Comparison of ENCODE assay signal across 20 cellular contexts in the genomic region with DNA sequence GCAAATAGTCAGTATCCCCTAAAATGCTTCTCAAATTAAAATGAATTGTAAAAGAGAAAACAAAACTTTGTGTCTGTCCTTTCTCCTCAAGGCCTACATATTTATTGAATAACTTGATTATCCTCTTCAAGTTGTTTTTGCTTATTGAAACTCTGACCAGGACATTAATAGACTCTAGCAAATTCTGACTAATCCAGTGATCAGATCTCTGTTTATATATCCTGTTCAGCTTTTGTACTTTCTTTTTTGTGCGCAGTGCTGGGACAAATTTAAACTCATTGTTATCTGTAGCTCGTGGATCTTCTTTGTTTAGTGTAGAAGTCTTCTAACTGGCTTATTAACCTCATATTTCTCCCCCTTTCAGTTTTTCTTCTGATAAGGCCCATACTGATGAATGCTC.
A peak's percentile ranks its signal among the peaks of the same experiment; 100 is the strongest.
DNase-seq lines count a peak whose midpoint lies in the region; ATAC-seq and TF ChIP-seq lines count a peak whose summit lies in the region.
"Had no signal": no experiment of that assay in that cellular context is flagged by ENCODE, and none has a peak within 500 bp of the region (broad histone marks: within the 10 kb centered on the region; RNA-seq: fewer than 3 reads in every experiment).

No MANE protein-coding gene starts in this region.

- POLR2A ChIA-PET in AG04450 (lab: Yijun Ruan, JAX): no interaction called here

- CTCF ChIA-PET in AG04450 (lab: Charles Lee): interaction anchor here (1.7 to 3.5 kb wide), 7 partner anchors 62 to 913 kb away, joined by 4 to 15 read pairs (median 7); no protein-coding TSS in a partner anchor

- DNase-seq in AG04450 (ENCODE audit: low read depth, low spot score) (no peak), fibroblast of peridontal ligament (ENCODE audit: extremely low read depth) (peak; percentile 22), NCI-H82 (lab: John Stamatoyannopoulos, UW) (no peak)
- no peak for DNase-seq in activated CD4-positive, alpha-beta T cell treated with anti-CD3 and anti-CD28 coated beads for 1 hour
- DNase-seq: activated CD8-positive, alpha-beta memory T cell treated with anti-CD3 and anti-CD28 coated beads, Interleukin-2, amount 50 U/mL, for 48 hours; activated naive CD4-positive, alpha-beta T cell treated with anti-CD3 and anti-CD28 coated beads, Interleukin-2, amount 10 ng/mL, durations not matched to agents 7 days and 5 days; CD8-positive, alpha-beta memory T cell; colonic mucosa; EL; mammary epithelial cell; naive thymus-derived CD8-positive, alpha-beta T cell; NCI-H1436 treated with DMSO at 0.1 percent for 48 hours; NCI-H2227 treated with DMSO at 0.1 percent for 48 hours; SIG-M5; stimulated activated CD4-positive, alpha-beta T cell treated with anti-CD3 and anti-CD28 coated beads, Interleukin-15, amount 100 ng/mL, for 24 hours; T1000 had no signal

- peak; percentile 30 for ATAC-seq in GM18868 (IDR thresholded peaks at IDR 0.05; ENCODE audit: unreplicated experiment)
- peak; percentile 33 for ATAC-seq in HG03175 (IDR thresholded peaks at IDR 0.05; ENCODE audit: unreplicated experiment)
- ATAC-seq in GM19023 (IDR thresholded peaks at IDR 0.05; ENCODE audit: unreplicated experiment): no peak
- ATAC-seq in GM18520 (IDR thresholded peaks at IDR 0.05; ENCODE audit: unreplicated experiment): no peak
- ATAC-seq: naive thymus-derived CD8-positive, alpha-beta T cell had no signal

- no peak for TF ChIP-seq CTCF in AG04450 (IDR thresholded peaks at IDR 0.05; ENCODE audit: low read depth, low read length)

- H3K9me3 ChIP-seq in AG04450 (ENCODE audit: control insufficient read depth, insufficient read depth, low read length): peaks cover 4% of the 10 kb centered on the region
- H3K9me3 ChIP-seq: colonic mucosa had no signal

- H3K27ac ChIP-seq in AG04450 (ENCODE audit: low read depth, low read length): peak overlapping the region; percentile 49
- H3K27ac ChIP-seq: colonic mucosa had no signal

- no peaks in the 10 kb centered on the region for H3K27me3 ChIP-seq in AG04450 (ENCODE audit: control insufficient read depth, insufficient read depth, low read length)
- H3K27me3 ChIP-seq: colonic mucosa had no signal

- no peak overlapping the region for H3K4me3 ChIP-seq in AG04450 (ENCODE audit: low read depth, low read length)
- H3K4me3 ChIP-seq: colonic mucosa had no signal

Comparison
In these comparisons a context has a peak if more than half of its experiments do, and no peak if none do; other contexts are left out.
1. ATAC-seq: peak in GM18868 (single experiment) and HG03175 (single experiment); none in GM19023 (single experiment) and GM18520 (single experiment).